Comparison of ENCODE assay signal across 1 cellular context in genomic region chr17:752002-752619, GRCh38.
TF ChIP-seq lines count a peak whose summit lies in the region.

Gene GEMIN4, minus strand, starts transcription at chr17:752264. Its CDS starts 122 bp downstream, at chr17:752142.

TF ChIP-seq in HepG2, 621 proteins besides CTCF, POLR2A, EP300 and RAD21 (continued from another document):
- TF ChIP-seq RELA (CRISPR knock-in tag; IDR thresholded peaks at IDR 0.05) (no peak), ZNF331 (CRISPR knock-in tag; IDR thresholded peaks at IDR 0.05) (peak; percentile 50; the same call in 1 of the 2 replicates), DR1 (CRISPR knock-in tag; IDR thresholded peaks at IDR 0.05) (peak; percentile 65; the same call in 1 of the 2 replicates), SIX1 (CRISPR knock-in tag; IDR thresholded peaks at IDR 0.05; ENCODE audit: borderline replicate concordance) (no peak), RXRA (CRISPR knock-in tag; IDR thresholded peaks at IDR 0.05) (no peak), HMGA1 (CRISPR knock-in tag; conservative IDR thresholded peaks at IDR 0.05) (no peak), ATF1 (CRISPR knock-in tag; IDR thresholded peaks at IDR 0.05) (no peak), KLF6 (CRISPR knock-in tag; IDR thresholded peaks at IDR 0.05) (peak; percentile 33; the same call in 1 of the 2 replicates), TARDBP (CRISPR knock-in tag; IDR thresholded peaks at IDR 0.05) (peak; percentile 80), HMGXB4 (CRISPR knock-in tag; IDR thresholded peaks at IDR 0.05; ENCODE audit: borderline replicate concordance in 1 of 2, low read depth in 1 of 2) (peak; percentile 94 to 95), SMARCE1 (IDR thresholded peaks at IDR 0.05; ENCODE audit: borderline replicate concordance) (no peak), KDM3A (CRISPR knock-in tag; IDR thresholded peaks at IDR 0.05; ENCODE audit: low read depth) (no peak), FOXK2 (IDR thresholded peaks at IDR 0.05) (no peak), BCL3 (CRISPR knock-in tag; IDR thresholded peaks at IDR 0.05) (peak; percentile 60), SAP130 (CRISPR knock-in tag; IDR thresholded peaks at IDR 0.05; ENCODE audit: low read depth) (peak; percentile 74), XRCC5 (optimal IDR thresholded peaks at IDR 0.05; ENCODE audit: low read length) (peak; percentile 73), ZNF607 (CRISPR knock-in tag; IDR thresholded peaks at IDR 0.05; ENCODE audit: borderline replicate concordance) (peak; percentile 73; the same call in 1 of the 2 replicates), ZNF280B (CRISPR knock-in tag; IDR thresholded peaks at IDR 0.05; ENCODE audit: borderline replicate concordance) (peak; percentile 47; the same call in 1 of the 2 replicates), CHD2 (IDR thresholded peaks at IDR 0.05; ENCODE audit: low read depth, low read length) (0 out of 2 replicates have a peak, but pooled peaks have one; percentile 21), ZNF878 (CRISPR knock-in tag; IDR thresholded peaks at IDR 0.05) (peak; percentile 61; the same call in 1 of the 2 replicates), ZNF567 (CRISPR knock-in tag; IDR thresholded peaks at IDR 0.05; ENCODE audit: borderline replicate concordance) (no peak; the same call in 1 of the 2 replicates), ZNF329 (CRISPR knock-in tag; IDR thresholded peaks at IDR 0.05; ENCODE audit: low read depth) (0 out of 2 replicates have a peak, but pooled peaks have one; percentile 22), TBL1XR1 (IDR thresholded peaks at IDR 0.05; ENCODE audit: borderline replicate concordance, low read length, partially characterized antibody) (no peak), KDM4B (CRISPR knock-in tag; IDR thresholded peaks at IDR 0.05) (no peak), RBFOX2 (IDR thresholded peaks at IDR 0.05; ENCODE audit: low read depth, low read length) (peak; percentile 93), TEF (CRISPR knock-in tag; IDR thresholded peaks at IDR 0.05) (no peak), GATA4 (IDR thresholded peaks at IDR 0.05; ENCODE audit: borderline replicate concordance, low read depth) (no peak), GLI4 (CRISPR knock-in tag; IDR thresholded peaks at IDR 0.05; ENCODE audit: borderline replicate concordance) (peak; percentile 74; the same call in 1 of the 2 replicates)
- TF ChIP-seq, protein P1, sequence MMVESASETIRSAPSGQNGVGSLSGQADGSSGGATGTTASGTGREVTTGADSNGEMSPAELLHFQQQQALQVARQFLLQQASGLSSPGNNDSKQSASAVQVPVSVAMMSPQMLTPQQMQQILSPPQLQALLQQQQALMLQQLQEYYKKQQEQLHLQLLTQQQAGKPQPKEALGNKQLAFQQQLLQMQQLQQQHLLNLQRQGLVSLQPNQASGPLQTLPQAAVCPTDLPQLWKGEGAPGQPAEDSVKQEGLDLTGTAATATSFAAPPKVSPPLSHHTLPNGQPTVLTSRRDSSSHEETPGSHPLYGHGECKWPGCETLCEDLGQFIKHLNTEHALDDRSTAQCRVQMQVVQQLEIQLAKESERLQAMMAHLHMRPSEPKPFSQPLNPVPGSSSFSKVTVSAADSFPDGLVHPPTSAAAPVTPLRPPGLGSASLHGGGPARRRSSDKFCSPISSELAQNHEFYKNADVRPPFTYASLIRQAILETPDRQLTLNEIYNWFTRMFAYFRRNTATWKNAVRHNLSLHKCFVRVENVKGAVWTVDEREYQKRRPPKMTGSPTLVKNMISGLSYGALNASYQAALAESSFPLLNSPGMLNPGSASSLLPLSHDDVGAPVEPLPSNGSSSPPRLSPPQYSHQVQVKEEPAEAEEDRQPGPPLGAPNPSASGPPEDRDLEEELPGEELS (CRISPR knock-in tag; IDR thresholded peaks at IDR 0.05): no peak
- TF ChIP-seq, protein P2, sequence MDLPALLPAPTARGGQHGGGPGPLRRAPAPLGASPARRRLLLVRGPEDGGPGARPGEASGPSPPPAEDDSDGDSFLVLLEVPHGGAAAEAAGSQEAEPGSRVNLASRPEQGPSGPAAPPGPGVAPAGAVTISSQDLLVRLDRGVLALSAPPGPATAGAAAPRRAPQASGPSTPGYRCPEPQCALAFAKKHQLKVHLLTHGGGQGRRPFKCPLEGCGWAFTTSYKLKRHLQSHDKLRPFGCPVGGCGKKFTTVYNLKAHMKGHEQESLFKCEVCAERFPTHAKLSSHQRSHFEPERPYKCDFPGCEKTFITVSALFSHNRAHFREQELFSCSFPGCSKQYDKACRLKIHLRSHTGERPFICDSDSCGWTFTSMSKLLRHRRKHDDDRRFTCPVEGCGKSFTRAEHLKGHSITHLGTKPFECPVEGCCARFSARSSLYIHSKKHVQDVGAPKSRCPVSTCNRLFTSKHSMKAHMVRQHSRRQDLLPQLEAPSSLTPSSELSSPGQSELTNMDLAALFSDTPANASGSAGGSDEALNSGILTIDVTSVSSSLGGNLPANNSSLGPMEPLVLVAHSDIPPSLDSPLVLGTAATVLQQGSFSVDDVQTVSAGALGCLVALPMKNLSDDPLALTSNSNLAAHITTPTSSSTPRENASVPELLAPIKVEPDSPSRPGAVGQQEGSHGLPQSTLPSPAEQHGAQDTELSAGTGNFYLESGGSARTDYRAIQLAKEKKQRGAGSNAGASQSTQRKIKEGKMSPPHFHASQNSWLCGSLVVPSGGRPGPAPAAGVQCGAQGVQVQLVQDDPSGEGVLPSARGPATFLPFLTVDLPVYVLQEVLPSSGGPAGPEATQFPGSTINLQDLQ (CRISPR knock-in tag; IDR thresholded peaks at IDR 0.05): peak; percentile 62
- TF ChIP-seq, protein P3, sequence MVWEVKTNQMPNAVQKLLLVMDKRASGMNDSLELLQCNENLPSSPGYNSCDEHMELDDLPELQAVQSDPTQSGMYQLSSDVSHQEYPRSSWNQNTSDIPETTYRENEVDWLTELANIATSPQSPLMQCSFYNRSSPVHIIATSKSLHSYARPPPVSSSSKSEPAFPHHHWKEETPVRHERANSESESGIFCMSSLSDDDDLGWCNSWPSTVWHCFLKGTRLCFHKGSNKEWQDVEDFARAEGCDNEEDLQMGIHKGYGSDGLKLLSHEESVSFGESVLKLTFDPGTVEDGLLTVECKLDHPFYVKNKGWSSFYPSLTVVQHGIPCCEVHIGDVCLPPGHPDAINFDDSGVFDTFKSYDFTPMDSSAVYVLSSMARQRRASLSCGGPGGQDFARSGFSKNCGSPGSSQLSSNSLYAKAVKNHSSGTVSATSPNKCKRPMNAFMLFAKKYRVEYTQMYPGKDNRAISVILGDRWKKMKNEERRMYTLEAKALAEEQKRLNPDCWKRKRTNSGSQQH (CRISPR knock-in tag; IDR thresholded peaks at IDR 0.05; ENCODE audit: low read depth): peak; percentile 82; the same call in 1 of the 2 replicates
